In genomic region chr15:66252411-66253295, GRCh38 we compare ENCODE assay signal across 8 cellular contexts. TPM values are rescaled to one million over a fixed set of nuclear protein-coding genes. Genes with fewer than 3 reads are reported as not detected.
A peak's percentile ranks its signal among the peaks of the same experiment; 100 is the strongest.
DNase-seq lines count a peak whose midpoint lies in the region; ATAC-seq and TF ChIP-seq lines count a peak whose summit lies in the region.

No MANE protein-coding gene starts in this region.

- TF ChIP-seq EP300 in suprapubic skin (IDR thresholded peaks at IDR 0.05): no peak

- peak; percentile 80 to 84 for ATAC-seq in activated T-cell treated with anti-CD3 and anti-CD28 coated beads, Interleukin-2, amount 50 U/mL, for 72 hours (replicated peaks in 1 of 2)
- ATAC-seq in natural killer cell treated with Interleukin-12 subunit alpha and Interleukin-12 subunit beta and Interleukin-15 and Interleukin-18, amount 100 ng/mL, for 72 hours: peak; percentile 55 to 63
- ATAC-seq in HG03175 (IDR thresholded peaks at IDR 0.05; ENCODE audit: unreplicated experiment): no peak

- in situ Hi-C loops in GM13976 (cut with MboI; ENCODE audit: low sequenced_read_pairs, unreplicated experiment): no loop called here

- H3K36me3 Mint-ChIP-seq in activated T-cell treated with anti-CD3 and anti-CD28 coated beads, Interleukin-2, amount 50 U/mL, for 72 hours (ENCODE audit: insufficient read depth in 2 of 2): peaks cover 0 to 3% of the 10 kb centered on the region in 2 donors
- no peaks in the 10 kb centered on the region for H3K36me3 Mint-ChIP-seq in natural killer cell treated with Interleukin-12 subunit alpha and Interleukin-12 subunit beta and Interleukin-15 and Interleukin-18, amount 100 ng/mL, for 72 hours

- H3K9me3 ChIP-seq in suprapubic skin: no peaks in the 10 kb centered on the region

- H3K4me1 Mint-ChIP-seq in activated T-cell treated with anti-CD3 and anti-CD28 coated beads, Interleukin-2, amount 50 U/mL, for 72 hours (ENCODE audit: low read depth): peaks cover 9% of the 10 kb centered on the region
- peaks cover 6 to 8% of the 10 kb centered on the region in 2 donors for H3K4me1 Mint-ChIP-seq in natural killer cell treated with Interleukin-12 subunit alpha and Interleukin-12 subunit beta and Interleukin-15 and Interleukin-18, amount 100 ng/mL, for 72 hours (ENCODE audit: low read depth in 2 of 2)

- H3K4me3 Mint-ChIP-seq in activated T-cell treated with anti-CD3 and anti-CD28 coated beads, Interleukin-2, amount 50 U/mL, for 72 hours: peak overlapping the region; percentile 82 to 83
- H3K4me3 Mint-ChIP-seq in natural killer cell treated with Interleukin-12 subunit alpha and Interleukin-12 subunit beta and Interleukin-15 and Interleukin-18, amount 100 ng/mL, for 72 hours: peak overlapping the region; percentile 72

- H3K9me3 Mint-ChIP-seq in activated T-cell treated with anti-CD3 and anti-CD28 coated beads, Interleukin-2, amount 50 U/mL, for 72 hours: no peaks in the 10 kb centered on the region
- no peaks in the 10 kb centered on the region for H3K9me3 Mint-ChIP-seq in natural killer cell treated with Interleukin-12 subunit alpha and Interleukin-12 subunit beta and Interleukin-15 and Interleukin-18, amount 100 ng/mL, for 72 hours

- no peak overlapping the region for H3K27ac ChIP-seq in suprapubic skin

- peak overlapping the region; percentile 54 for H3K4me3 ChIP-seq in fibroblast of villous mesenchyme (ENCODE audit: low read depth, low read length)
- H3K4me3 ChIP-seq in suprapubic skin: peak overlapping the region; percentile 58

- whole genome bisulfite sequencing in suprapubic skin: under 1% methylated on average over 46 of the region's 79 CpGs

- no peak for TF ChIP-seq POLR2A in suprapubic skin (IDR thresholded peaks at IDR 0.05)

- peaks cover 76% of the 10 kb centered on the region for H3K27me3 ChIP-seq in suprapubic skin

- TF ChIP-seq CTCF in GM13976 (IDR thresholded peaks at IDR 0.05; ENCODE audit: borderline replicate concordance, control extremely low read depth, extremely low read depth, insufficient read depth, missing control alignments) (peak; percentile 80), fibroblast of villous mesenchyme (IDR thresholded peaks at IDR 0.05; ENCODE audit: insufficient read depth, low read depth, low read length) (peak; percentile 74), suprapubic skin (IDR thresholded peaks at IDR 0.05) (peak; percentile 38 to 76)

- H3K36me3 ChIP-seq in suprapubic skin: no peaks in the 10 kb centered on the region

- DNase-seq in A172 (ENCODE audit: low spot score) (peak; percentile 15), GM13976 (ENCODE audit: low spot score) (peak; percentile 87), NCI-H82 (lab: John Stamatoyannopoulos, UW) (peak; percentile 71), fibroblast of villous mesenchyme (ENCODE audit: low read depth) (peak; percentile 42), suprapubic skin (ENCODE audit: low spot score in 2 of 2) (no peak)
- peak; percentile 68 to 72 for DNase-seq in activated T-cell treated with anti-CD3 and anti-CD28 coated beads, Interleukin-2, amount 50 U/mL, for 72 hours
- DNase-seq in natural killer cell treated with Interleukin-12 subunit alpha and Interleukin-12 subunit beta and Interleukin-15 and Interleukin-18, amount 100 ng/mL, for 72 hours (ENCODE audit: low spot score): no peak

- H3K27me3 Mint-ChIP-seq in activated T-cell treated with anti-CD3 and anti-CD28 coated beads, Interleukin-2, amount 50 U/mL, for 72 hours (ENCODE audit: low read depth): peaks cover 80% of the 10 kb centered on the region
- H3K27me3 Mint-ChIP-seq in natural killer cell treated with Interleukin-12 subunit alpha and Interleukin-12 subunit beta and Interleukin-15 and Interleukin-18, amount 100 ng/mL, for 72 hours: peaks cover 52 to 66% of the 10 kb centered on the region in 2 donors

- peaks cover 31% of the 10 kb centered on the region for H3K4me1 ChIP-seq in suprapubic skin

- H3K27ac Mint-ChIP-seq in activated T-cell treated with anti-CD3 and anti-CD28 coated beads, Interleukin-2, amount 50 U/mL, for 72 hours: no peak overlapping the region
- no peak overlapping the region for H3K27ac Mint-ChIP-seq in natural killer cell treated with Interleukin-12 subunit alpha and Interleukin-12 subunit beta and Interleukin-15 and Interleukin-18, amount 100 ng/mL, for 72 hours

RNA-seq across cellular contexts. Expression of gene MEGF11, which starts 0.9 kb away (rescaled TPM):
- 0.02 and 0.57 TPM in 2 replicates for total RNA-seq in A172 (2014; rRNA removed; shearing (Covaris generic))
- not detected for total RNA-seq in activated T-cell treated with anti-CD3 and anti-CD28 coated beads, Interleukin-2, amount 50 U/mL, for 72 hours
- total RNA-seq in fibroblast of villous mesenchyme: under 0.01 TPM in 1 of 2 replicates, not detected in the other
- total RNA-seq in natural killer cell treated with Interleukin-12 subunit alpha and Interleukin-12 subunit beta and Interleukin-15 and Interleukin-18, amount 100 ng/mL, for 72 hours: not detected
- total RNA-seq in suprapubic skin: 1 to 10 TPM; 2.4 to 8.5 (median 4.3) TPM

RNA-seq across cellular contexts. Expression of gene DIS3L, which starts 40.7 kb away (rescaled TPM):
- total RNA-seq in A172 (2014; rRNA removed; shearing (Covaris generic)): 26.2 and 38.9 TPM in 2 replicates
- total RNA-seq in activated T-cell treated with anti-CD3 and anti-CD28 coated beads, Interleukin-2, amount 50 U/mL, for 72 hours: 10 to 100 TPM; 22.2 to 31.5 TPM
- total RNA-seq in fibroblast of villous mesenchyme (20.9 and 31.5 TPM in 2 replicates), suprapubic skin (10 to 100 TPM; 15.8 to 26.1 (median 21.2) TPM)
- total RNA-seq in natural killer cell treated with Interleukin-12 subunit alpha and Interleukin-12 subunit beta and Interleukin-15 and Interleukin-18, amount 100 ng/mL, for 72 hours: 10 to 100 TPM; 20.5 to 35.9 TPM

Comparison
In these comparisons a context has a peak if more than half of its experiments do, and no peak if none do; other contexts are left out.
1. DNase-seq: peak in A172 (single experiment), GM13976 (single experiment), NCI-H82 (single experiment), activated T-cell treated with anti-CD3 and anti-CD28 coated beads, Interleukin-2, amount 50 U/mL, for 72 hours (2 of 2) and fibroblast of villous mesenchyme (single experiment); none in natural killer cell treated with Interleukin-12 subunit alpha and Interleukin-12 subunit beta and Interleukin-15 and Interleukin-18, amount 100 ng/mL, for 72 hours (single experiment) and suprapubic skin (0 of 2).
2. Peak in every context shown above with its lines, with median percentiles within 50 percentile points of each other: CTCF ChIP-seq.